ENCODE assay signal across 1 cellular context in the genomic region with DNA sequence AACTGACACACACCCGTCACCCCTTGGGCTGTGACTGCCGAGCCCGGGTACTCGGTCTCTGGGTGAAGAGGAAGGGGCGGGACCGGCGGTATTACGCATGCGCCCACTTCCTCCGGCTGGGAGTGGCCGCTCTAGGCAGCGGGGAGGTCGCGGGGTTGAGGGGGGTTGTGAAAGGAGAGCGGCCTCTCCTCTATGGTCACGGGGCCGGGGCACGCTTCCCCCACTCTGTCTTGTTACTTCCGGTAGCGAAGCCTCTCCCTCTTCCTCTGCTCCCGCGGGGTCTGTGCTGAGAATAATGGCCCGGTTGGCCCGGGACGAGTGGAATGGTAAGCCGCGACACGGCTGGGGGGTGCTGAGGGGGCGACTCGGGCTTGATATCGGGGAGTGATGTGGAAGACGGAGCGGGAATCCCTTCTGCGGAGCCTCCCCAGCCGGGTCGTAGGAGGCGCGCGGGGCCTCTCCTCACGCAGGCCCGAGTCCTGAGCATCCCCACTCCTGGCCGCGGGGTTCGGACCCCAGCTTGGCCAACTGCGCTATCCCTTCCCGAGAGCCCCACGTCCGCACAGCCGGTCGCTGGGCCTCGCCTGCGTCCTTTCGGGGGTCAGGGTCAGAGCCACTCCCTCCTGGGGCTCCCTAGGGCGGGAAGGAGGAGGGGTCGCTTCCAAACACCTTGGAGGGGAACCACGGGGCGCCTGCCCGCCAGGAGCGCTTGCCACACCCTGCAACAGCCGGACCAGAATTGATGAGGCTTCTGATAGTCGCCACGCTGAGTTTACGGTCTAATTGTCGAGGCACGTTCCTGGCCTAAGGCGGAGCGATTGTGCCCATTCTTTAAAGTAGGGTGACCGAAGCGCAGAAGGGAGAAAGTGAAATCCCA.
TF ChIP-seq lines count a peak whose summit lies in the region.

A gene with protein sequence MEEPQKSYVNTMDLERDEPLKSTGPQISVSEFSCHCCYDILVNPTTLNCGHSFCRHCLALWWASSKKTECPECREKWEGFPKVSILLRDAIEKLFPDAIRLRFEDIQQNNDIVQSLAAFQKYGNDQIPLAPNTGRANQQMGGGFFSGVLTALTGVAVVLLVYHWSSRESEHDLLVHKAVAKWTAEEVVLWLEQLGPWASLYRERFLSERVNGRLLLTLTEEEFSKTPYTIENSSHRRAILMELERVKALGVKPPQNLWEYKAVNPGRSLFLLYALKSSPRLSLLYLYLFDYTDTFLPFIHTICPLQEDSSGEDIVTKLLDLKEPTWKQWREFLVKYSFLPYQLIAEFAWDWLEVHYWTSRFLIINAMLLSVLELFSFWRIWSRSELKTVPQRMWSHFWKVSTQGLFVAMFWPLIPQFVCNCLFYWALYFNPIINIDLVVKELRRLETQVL (plus strand): TSS at position 259 of the 877 bp plus-strand sequence. CDS start 11,396 bp downstream, outside the sequence.

TF ChIP-seq in K562, 482 proteins besides CTCF, POLR2A, EP300 and RAD21 (continued from another document and continues in another):
- TF ChIP-seq, protein P1, sequence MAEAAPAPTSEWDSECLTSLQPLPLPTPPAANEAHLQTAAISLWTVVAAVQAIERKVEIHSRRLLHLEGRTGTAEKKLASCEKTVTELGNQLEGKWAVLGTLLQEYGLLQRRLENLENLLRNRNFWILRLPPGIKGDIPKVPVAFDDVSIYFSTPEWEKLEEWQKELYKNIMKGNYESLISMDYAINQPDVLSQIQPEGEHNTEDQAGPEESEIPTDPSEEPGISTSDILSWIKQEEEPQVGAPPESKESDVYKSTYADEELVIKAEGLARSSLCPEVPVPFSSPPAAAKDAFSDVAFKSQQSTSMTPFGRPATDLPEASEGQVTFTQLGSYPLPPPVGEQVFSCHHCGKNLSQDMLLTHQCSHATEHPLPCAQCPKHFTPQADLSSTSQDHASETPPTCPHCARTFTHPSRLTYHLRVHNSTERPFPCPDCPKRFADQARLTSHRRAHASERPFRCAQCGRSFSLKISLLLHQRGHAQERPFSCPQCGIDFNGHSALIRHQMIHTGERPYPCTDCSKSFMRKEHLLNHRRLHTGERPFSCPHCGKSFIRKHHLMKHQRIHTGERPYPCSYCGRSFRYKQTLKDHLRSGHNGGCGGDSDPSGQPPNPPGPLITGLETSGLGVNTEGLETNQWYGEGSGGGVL (CRISPR knock-in tag; IDR thresholded peaks at IDR 0.05): no peak
- TF ChIP-seq, protein P2, sequence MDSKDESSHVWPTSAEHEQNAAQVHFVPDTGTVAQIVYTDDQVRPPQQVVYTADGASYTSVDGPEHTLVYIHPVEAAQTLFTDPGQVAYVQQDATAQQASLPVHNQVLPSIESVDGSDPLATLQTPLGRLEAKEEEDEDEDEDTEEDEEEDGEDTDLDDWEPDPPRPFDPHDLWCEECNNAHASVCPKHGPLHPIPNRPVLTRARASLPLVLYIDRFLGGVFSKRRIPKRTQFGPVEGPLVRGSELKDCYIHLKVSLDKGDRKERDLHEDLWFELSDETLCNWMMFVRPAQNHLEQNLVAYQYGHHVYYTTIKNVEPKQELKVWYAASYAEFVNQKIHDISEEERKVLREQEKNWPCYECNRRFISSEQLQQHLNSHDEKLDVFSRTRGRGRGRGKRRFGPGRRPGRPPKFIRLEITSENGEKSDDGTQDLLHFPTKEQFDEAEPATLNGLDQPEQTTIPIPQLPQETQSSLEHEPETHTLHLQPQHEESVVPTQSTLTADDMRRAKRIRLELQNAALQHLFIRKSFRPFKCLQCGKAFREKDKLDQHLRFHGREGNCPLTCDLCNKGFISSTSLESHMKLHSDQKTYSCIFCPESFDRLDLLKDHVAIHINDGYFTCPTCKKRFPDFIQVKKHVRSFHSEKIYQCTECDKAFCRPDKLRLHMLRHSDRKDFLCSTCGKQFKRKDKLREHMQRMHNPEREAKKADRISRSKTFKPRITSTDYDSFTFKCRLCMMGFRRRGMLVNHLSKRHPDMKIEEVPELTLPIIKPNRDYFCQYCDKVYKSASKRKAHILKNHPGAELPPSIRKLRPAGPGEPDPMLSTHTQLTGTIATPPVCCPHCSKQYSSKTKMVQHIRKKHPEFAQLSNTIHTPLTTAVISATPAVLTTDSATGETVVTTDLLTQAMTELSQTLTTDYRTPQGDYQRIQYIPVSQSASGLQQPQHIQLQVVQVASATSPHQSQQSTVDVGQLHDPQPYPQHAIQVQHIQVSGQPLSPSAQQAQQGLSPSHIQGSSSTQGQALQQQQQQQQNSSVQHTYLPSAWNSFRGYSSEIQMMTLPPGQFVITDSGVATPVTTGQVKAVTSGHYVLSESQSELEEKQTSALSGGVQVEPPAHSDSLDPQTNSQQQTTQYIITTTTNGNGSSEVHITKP (IDR thresholded peaks at IDR 0.05; ENCODE audit: partially characterized antibody): peak; percentile 23
- TF ChIP-seq PCBP1 (IDR thresholded peaks at IDR 0.05; ENCODE audit: low read depth, low read length, poor library complexity, severe bottlenecking) (peak; percentile 58), RBBP5 (IDR thresholded peaks at IDR 0.05; ENCODE audit: borderline replicate concordance, insufficient read depth, low read length, poor library complexity, severe bottlenecking) (peak; percentile 51), CTBP1 (IDR thresholded peaks at IDR 0.05; ENCODE audit: borderline replicate concordance) (0 out of 2 replicates have a peak, but pooled peaks have one; percentile 32), FOXK1 (CRISPR knock-in tag; IDR thresholded peaks at IDR 0.05; ENCODE audit: borderline replicate concordance) (no peak), GABPA (tag; conservative IDR thresholded peaks at IDR 0.05; ENCODE audit: low read depth) (peak; percentile 94), PHF20 (IDR thresholded peaks at IDR 0.05; ENCODE audit: partially characterized antibody) (peak; percentile 73), MBD2 (IDR thresholded peaks at IDR 0.05; ENCODE audit: borderline replicate concordance, low read depth) (peak; percentile 79; the same call in 1 of the 2 replicates), NBN (IDR thresholded peaks at IDR 0.05; ENCODE audit: low read depth) (peak; percentile 17; the same call in 1 of the 2 replicates), HNRNPLL (IDR thresholded peaks at IDR 0.05; ENCODE audit: low read depth, low read length, poor library complexity, severe bottlenecking) (no peak), HNRNPUL1 (IDR thresholded peaks at IDR 0.05; ENCODE audit: low read length) (no peak), PML (IDR thresholded peaks at IDR 0.05; ENCODE audit: low read length) (peak; percentile 96; the same call in 1 of the 2 replicates), SAP30 (IDR thresholded peaks at IDR 0.05; ENCODE audit: borderline replicate concordance, insufficient read depth, low read depth, low read length, poor library complexity, severe bottlenecking) (peak; percentile 17), NRF1 (conservative IDR thresholded peaks at IDR 0.05 in 1 of 2, IDR thresholded peaks at IDR 0.05 in 1 of 2) (peak; percentile 84 to 88), ZKSCAN1 (IDR thresholded peaks at IDR 0.05; ENCODE audit: low read depth, low read length) (0 out of 2 replicates have a peak, but pooled peaks have one; percentile 28), IFI16 (CRISPR knock-in tag; IDR thresholded peaks at IDR 0.05) (no peak), POLR2AphosphoS5 (IDR thresholded peaks at IDR 0.05; ENCODE audit: control insufficient read depth, insufficient read depth, low read depth, low read length) (peak; percentile 99), ZNF232 (CRISPR knock-in tag; IDR thresholded peaks at IDR 0.05) (0 out of 2 replicates have a peak, but pooled peaks have one; percentile 63), CHD2 (IDR thresholded peaks at IDR 0.05; ENCODE audit: low read depth, low read length) (peak; percentile 34; the same call in 1 of the 2 replicates), CCNT2 (IDR thresholded peaks at IDR 0.05; ENCODE audit: borderline replicate concordance, extremely low read depth, insufficient read length, low read depth, low read length) (peak; percentile 29), RNF2 (IDR thresholded peaks at IDR 0.05) (peak; percentile 36; the same call in 1 of the 2 replicates)
- TF ChIP-seq, protein P3, sequence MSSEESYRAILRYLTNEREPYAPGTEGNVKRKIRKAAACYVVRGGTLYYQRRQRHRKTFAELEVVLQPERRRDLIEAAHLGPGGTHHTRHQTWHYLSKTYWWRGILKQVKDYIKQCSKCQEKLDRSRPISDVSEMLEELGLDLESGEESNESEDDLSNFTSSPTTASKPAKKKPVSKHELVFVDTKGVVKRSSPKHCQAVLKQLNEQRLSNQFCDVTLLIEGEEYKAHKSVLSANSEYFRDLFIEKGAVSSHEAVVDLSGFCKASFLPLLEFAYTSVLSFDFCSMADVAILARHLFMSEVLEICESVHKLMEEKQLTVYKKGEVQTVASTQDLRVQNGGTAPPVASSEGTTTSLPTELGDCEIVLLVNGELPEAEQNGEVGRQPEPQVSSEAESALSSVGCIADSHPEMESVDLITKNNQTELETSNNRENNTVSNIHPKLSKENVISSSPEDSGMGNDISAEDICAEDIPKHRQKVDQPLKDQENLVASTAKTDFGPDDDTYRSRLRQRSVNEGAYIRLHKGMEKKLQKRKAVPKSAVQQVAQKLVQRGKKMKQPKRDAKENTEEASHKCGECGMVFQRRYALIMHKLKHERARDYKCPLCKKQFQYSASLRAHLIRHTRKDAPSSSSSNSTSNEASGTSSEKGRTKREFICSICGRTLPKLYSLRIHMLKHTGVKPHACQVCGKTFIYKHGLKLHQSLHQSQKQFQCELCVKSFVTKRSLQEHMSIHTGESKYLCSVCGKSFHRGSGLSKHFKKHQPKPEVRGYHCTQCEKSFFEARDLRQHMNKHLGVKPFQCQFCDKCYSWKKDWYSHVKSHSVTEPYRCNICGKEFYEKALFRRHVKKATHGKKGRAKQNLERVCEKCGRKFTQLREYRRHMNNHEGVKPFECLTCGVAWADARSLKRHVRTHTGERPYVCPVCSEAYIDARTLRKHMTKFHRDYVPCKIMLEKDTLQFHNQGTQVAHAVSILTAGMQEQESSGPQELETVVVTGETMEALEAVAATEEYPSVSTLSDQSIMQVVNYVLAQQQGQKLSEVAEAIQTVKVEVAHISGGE (CRISPR knock-in tag; IDR thresholded peaks at IDR 0.05): peak in 1 of 3 experiments; percentile 88; a peak in 2 of 6 replicates
- TF ChIP-seq, protein P4, sequence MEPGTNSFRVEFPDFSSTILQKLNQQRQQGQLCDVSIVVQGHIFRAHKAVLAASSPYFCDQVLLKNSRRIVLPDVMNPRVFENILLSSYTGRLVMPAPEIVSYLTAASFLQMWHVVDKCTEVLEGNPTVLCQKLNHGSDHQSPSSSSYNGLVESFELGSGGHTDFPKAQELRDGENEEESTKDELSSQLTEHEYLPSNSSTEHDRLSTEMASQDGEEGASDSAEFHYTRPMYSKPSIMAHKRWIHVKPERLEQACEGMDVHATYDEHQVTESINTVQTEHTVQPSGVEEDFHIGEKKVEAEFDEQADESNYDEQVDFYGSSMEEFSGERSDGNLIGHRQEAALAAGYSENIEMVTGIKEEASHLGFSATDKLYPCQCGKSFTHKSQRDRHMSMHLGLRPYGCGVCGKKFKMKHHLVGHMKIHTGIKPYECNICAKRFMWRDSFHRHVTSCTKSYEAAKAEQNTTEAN (CRISPR knock-in tag; IDR thresholded peaks at IDR 0.05): peak; percentile 49; the same call in 1 of the 2 replicates
- TF ChIP-seq, protein P5, sequence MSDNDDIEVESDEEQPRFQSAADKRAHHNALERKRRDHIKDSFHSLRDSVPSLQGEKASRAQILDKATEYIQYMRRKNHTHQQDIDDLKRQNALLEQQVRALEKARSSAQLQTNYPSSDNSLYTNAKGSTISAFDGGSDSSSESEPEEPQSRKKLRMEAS (CRISPR knock-in tag; IDR thresholded peaks at IDR 0.05): peak; percentile 44
- TF ChIP-seq, protein P6, sequence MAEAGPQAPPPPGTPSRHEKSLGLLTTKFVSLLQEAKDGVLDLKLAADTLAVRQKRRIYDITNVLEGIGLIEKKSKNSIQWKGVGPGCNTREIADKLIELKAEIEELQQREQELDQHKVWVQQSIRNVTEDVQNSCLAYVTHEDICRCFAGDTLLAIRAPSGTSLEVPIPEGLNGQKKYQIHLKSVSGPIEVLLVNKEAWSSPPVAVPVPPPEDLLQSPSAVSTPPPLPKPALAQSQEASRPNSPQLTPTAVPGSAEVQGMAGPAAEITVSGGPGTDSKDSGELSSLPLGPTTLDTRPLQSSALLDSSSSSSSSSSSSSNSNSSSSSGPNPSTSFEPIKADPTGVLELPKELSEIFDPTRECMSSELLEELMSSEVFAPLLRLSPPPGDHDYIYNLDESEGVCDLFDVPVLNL (CRISPR knock-in tag; IDR thresholded peaks at IDR 0.05; ENCODE audit: low read depth): no peak
- TF ChIP-seq, protein P7, sequence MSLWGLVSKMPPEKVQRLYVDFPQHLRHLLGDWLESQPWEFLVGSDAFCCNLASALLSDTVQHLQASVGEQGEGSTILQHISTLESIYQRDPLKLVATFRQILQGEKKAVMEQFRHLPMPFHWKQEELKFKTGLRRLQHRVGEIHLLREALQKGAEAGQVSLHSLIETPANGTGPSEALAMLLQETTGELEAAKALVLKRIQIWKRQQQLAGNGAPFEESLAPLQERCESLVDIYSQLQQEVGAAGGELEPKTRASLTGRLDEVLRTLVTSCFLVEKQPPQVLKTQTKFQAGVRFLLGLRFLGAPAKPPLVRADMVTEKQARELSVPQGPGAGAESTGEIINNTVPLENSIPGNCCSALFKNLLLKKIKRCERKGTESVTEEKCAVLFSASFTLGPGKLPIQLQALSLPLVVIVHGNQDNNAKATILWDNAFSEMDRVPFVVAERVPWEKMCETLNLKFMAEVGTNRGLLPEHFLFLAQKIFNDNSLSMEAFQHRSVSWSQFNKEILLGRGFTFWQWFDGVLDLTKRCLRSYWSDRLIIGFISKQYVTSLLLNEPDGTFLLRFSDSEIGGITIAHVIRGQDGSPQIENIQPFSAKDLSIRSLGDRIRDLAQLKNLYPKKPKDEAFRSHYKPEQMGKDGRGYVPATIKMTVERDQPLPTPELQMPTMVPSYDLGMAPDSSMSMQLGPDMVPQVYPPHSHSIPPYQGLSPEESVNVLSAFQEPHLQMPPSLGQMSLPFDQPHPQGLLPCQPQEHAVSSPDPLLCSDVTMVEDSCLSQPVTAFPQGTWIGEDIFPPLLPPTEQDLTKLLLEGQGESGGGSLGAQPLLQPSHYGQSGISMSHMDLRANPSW (CRISPR knock-in tag; IDR thresholded peaks at IDR 0.05): no peak
- TF ChIP-seq, protein P8, sequence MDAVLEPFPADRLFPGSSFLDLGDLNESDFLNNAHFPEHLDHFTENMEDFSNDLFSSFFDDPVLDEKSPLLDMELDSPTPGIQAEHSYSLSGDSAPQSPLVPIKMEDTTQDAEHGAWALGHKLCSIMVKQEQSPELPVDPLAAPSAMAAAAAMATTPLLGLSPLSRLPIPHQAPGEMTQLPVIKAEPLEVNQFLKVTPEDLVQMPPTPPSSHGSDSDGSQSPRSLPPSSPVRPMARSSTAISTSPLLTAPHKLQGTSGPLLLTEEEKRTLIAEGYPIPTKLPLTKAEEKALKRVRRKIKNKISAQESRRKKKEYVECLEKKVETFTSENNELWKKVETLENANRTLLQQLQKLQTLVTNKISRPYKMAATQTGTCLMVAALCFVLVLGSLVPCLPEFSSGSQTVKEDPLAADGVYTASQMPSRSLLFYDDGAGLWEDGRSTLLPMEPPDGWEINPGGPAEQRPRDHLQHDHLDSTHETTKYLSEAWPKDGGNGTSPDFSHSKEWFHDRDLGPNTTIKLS (IDR thresholded peaks at IDR 0.05; ENCODE audit: borderline replicate concordance, low read depth): peak; percentile 47; the same call in 1 of the 2 replicates
- TF ChIP-seq, protein P9, sequence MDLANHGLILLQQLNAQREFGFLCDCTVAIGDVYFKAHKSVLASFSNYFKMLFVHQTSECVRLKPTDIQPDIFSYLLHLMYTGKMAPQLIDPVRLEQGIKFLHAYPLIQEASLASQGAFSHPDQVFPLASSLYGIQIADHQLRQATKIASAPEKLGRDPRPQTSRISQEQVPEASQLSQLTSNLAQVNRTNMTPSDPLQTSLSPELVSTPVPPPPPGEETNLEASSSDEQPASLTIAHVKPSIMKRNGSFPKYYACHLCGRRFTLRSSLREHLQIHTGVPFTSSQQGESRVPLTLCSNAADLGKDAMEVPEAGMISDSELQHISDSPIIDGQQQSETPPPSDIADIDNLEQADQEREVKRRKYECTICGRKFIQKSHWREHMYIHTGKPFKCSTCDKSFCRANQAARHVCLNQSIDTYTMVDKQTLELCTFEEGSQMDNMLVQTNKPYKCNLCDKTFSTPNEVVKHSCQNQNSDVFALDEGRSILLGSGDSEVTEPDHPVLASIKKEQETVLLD (IDR thresholded peaks at IDR 0.05): peak; percentile 64
